1 cellular context compared by ENCODE assay signal in the genomic region with DNA sequence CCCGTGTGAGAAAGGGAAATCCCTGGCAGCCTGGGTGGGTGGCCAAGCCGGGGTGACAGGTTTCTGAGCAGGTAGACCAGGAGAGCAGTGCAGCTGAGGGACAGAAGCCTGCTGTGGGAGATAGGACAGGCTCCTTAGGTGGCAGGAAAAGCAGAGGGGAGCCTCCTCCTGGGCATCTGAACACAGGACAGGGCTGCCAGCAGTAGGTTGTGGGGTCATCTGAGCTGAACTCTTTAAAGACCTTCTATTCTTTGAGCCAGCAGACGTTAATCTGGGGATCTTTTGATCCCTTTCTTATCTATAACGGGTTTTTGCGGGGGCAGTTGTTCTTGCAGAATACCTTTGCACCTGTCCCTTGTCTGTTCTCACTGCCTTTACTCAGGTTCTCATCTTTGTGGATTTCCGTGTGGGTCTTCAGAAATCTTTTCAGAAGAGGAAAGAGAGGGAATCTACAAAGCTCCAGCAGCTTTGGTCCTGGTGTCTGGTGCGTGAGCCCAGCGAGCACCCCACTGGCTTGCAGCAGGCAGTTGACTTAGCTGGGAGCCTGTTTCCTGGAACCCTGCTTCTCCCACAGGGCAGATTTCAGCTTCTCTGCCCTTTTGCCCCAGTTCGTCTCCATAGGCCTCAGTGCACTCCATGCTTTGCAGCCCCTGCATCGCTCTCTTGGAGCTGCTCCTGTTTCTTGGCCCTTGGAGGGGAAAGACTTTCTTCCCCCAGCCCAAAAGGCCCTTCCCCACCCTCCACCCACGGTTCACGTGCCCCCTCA.
TF ChIP-seq lines count a peak whose summit lies in the region.

No MANE protein-coding gene starts in this region.

TF ChIP-seq in GM23338, 12 proteins besides CTCF, POLR2A, EP300 and RAD21 (continued from another document):
- TF ChIP-seq, protein P1, sequence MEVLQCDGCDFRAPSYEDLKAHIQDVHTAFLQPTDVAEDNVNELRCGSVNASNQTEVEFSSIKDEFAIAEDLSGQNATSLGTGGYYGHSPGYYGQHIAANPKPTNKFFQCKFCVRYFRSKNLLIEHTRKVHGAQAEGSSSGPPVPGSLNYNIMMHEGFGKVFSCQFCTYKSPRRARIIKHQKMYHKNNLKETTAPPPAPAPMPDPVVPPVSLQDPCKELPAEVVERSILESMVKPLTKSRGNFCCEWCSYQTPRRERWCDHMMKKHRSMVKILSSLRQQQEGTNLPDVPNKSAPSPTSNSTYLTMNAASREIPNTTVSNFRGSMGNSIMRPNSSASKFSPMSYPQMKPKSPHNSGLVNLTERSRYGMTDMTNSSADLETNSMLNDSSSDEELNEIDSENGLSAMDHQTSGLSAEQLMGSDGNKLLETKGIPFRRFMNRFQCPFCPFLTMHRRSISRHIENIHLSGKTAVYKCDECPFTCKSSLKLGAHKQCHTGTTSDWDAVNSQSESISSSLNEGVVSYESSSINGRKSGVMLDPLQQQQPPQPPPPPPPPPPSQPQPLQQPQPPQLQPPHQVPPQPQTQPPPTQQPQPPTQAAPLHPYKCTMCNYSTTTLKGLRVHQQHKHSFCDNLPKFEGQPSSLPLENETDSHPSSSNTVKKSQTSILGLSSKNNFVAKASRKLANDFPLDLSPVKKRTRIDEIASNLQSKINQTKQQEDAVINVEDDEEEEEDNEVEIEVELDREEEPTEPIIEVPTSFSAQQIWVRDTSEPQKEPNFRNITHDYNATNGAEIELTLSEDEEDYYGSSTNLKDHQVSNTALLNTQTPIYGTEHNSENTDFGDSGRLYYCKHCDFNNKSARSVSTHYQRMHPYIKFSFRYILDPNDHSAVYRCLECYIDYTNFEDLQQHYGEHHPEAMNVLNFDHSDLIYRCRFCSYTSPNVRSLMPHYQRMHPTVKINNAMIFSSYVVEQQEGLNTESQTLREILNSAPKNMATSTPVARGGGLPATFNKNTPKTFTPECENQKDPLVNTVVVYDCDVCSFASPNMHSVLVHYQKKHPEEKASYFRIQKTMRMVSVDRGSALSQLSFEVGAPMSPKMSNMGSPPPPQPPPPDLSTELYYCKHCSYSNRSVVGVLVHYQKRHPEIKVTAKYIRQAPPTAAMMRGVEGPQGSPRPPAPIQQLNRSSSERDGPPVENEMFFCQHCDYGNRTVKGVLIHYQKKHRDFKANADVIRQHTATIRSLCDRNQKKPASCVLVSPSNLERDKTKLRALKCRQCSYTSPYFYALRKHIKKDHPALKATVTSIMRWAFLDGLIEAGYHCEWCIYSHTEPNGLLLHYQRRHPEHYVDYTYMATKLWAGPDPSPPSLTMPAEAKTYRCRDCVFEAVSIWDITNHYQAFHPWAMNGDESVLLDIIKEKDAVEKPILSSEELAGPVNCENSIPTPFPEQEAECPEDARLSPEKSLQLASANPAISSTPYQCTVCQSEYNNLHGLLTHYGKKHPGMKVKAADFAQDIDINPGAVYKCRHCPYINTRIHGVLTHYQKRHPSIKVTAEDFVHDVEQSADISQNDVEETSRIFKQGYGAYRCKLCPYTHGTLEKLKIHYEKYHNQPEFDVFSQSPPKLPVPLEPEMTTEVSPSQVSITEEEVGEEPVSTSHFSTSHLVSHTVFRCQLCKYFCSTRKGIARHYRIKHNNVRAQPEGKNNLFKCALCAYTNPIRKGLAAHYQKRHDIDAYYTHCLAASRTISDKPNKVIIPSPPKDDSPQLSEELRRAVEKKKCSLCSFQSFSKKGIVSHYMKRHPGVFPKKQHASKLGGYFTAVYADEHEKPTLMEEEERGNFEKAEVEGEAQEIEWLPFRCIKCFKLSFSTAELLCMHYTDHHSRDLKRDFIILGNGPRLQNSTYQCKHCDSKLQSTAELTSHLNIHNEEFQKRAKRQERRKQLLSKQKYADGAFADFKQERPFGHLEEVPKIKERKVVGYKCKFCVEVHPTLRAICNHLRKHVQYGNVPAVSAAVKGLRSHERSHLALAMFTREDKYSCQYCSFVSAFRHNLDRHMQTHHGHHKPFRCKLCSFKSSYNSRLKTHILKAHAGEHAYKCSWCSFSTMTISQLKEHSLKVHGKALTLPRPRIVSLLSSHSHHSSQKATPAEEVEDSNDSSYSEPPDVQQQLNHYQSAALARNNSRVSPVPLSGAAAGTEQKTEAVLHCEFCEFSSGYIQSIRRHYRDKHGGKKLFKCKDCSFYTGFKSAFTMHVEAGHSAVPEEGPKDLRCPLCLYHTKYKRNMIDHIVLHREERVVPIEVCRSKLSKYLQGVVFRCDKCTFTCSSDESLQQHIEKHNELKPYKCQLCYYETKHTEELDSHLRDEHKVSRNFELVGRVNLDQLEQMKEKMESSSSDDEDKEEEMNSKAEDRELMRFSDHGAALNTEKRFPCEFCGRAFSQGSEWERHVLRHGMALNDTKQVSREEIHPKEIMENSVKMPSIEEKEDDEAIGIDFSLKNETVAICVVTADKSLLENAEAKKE (CRISPR knock-in tag; IDR thresholded peaks at IDR 0.05), result no peak
- TF ChIP-seq NANOG (IDR thresholded peaks at IDR 0.05; ENCODE audit: borderline replicate concordance), result no peak
- TF ChIP-seq ZNF331 (CRISPR knock-in tag; IDR thresholded peaks at IDR 0.05; ENCODE audit: low read depth), result no peak
- TF ChIP-seq JUNB (IDR thresholded peaks at IDR 0.05; ENCODE audit: unreplicated experiment), result no peak
- TF ChIP-seq REST (IDR thresholded peaks at IDR 0.05; ENCODE audit: unreplicated experiment), result no peak
